In genomic region chr11:12150831-12151382, GRCh38 we compare ENCODE assay signal across 10 cellular contexts. TPM values are rescaled to one million over a fixed set of nuclear protein-coding genes. Genes with fewer than 3 reads are reported as not detected.
DNase-seq lines count a peak whose midpoint lies in the region; ATAC-seq and TF ChIP-seq lines count a peak whose summit lies in the region.
"Had no signal": no experiment of that assay in that cellular context is flagged by ENCODE, and none has a peak within 500 bp of the region (broad histone marks: within the 10 kb centered on the region; RNA-seq: fewer than 3 reads in every experiment).

No MANE protein-coding gene starts in this region.

- TF ChIP-seq CTCF in colonic mucosa (IDR thresholded peaks at IDR 0.05): no peak

- peak overlapping the region; percentile 55 for H3K4me3 Mint-ChIP-seq in T-helper 2 cell treated with Interferon-gamma antibody and Interleukin-4, amounts not matched to agents 5 μg/mL and 100 μg/mL, for 36 hours

- peaks cover 60% of the 10 kb centered on the region for H3K4me1 Mint-ChIP-seq in T-helper 2 cell treated with Interferon-gamma antibody and Interleukin-4, amounts not matched to agents 5 μg/mL and 100 μg/mL, for 36 hours (ENCODE audit: low read depth)

- no peak overlapping the region for H3K4me3 ChIP-seq in colonic mucosa

- H3K27ac ChIP-seq in colonic mucosa: peak overlapping the region; percentile 25

- no peaks in the 10 kb centered on the region for H3K9me3 ChIP-seq in colonic mucosa

- no peaks in the 10 kb centered on the region for H3K4me1 ChIP-seq in colonic mucosa

- H3K9me3 Mint-ChIP-seq in T-helper 2 cell treated with Interferon-gamma antibody and Interleukin-4, amounts not matched to agents 5 μg/mL and 100 μg/mL, for 36 hours: peaks cover 3% of the 10 kb centered on the region

- peak; percentile 94 for DNase-seq in ELR (ENCODE audit: low read depth)
- peak; percentile 86 for DNase-seq in T-helper 2 cell treated with Interferon-gamma antibody and Interleukin-4, amounts not matched to agents 5 μg/mL and 100 μg/mL, for 36 hours (ENCODE audit: low spot score)
- DNase-seq in colonic mucosa: no peak
- DNase-seq in stimulated activated CD4-positive, alpha-beta T cell treated with anti-CD3 and anti-CD28 coated beads, Interleukin-4, amount 100 ng/mL, for 1 hour: peak; percentile 34
- no peak for DNase-seq in NCI-H2171 treated with DMSO at 0.1 percent for 48 hours (lab: John Stamatoyannopoulos, UW)
- DNase-seq in UCSD-AML1 (lab: John Stamatoyannopoulos, UW; ENCODE audit: unreplicated experiment): no peak
- DNase-seq: cerebellar nuclear complex, NCI-H1105 treated with DMSO at 0.1 percent for 48 hours had no signal

- no peak for ATAC-seq in HG02798 (IDR thresholded peaks at IDR 0.05; ENCODE audit: poor library complexity, unreplicated experiment)
- no peak for ATAC-seq in GM19452 (IDR thresholded peaks at IDR 0.05; ENCODE audit: unreplicated experiment)

- H3K27ac Mint-ChIP-seq in T-helper 2 cell treated with Interferon-gamma antibody and Interleukin-4, amounts not matched to agents 5 μg/mL and 100 μg/mL, for 36 hours: peak overlapping the region; percentile 92

- peaks cover 34% of the 10 kb centered on the region for H3K36me3 Mint-ChIP-seq in T-helper 2 cell treated with Interferon-gamma antibody and Interleukin-4, amounts not matched to agents 5 μg/mL and 100 μg/mL, for 36 hours (ENCODE audit: low read depth)

- no peak overlapping the region for H3K9ac ChIP-seq in colonic mucosa (ENCODE audit: low read depth in 2 of 2, low read length in 2 of 2)

- peaks cover 4% of the 10 kb centered on the region for H3K36me3 ChIP-seq in colonic mucosa

- H3K27me3 Mint-ChIP-seq in T-helper 2 cell treated with Interferon-gamma antibody and Interleukin-4, amounts not matched to agents 5 μg/mL and 100 μg/mL, for 36 hours (ENCODE audit: low read depth): no peaks in the 10 kb centered on the region

- intact Hi-C loops in colonic mucosa (cut with DNase I): no loop called here

- H3K27me3 ChIP-seq in colonic mucosa: no peaks in the 10 kb centered on the region

RNA-seq across cellular contexts. Expression of gene MICAL2, which starts 40.5 kb away (rescaled TPM):
- 100 to 1,000 TPM; 194 TPM for total RNA-seq in colonic mucosa

Comparison
In these comparisons a context has a peak if more than half of its experiments do, and no peak if none do; other contexts are left out.
1. DNase-seq: peak in ELR (single experiment), T-helper 2 cell treated with Interferon-gamma antibody and Interleukin-4, amounts not matched to agents 5 μg/mL and 100 μg/mL, for 36 hours (single experiment) and stimulated activated CD4-positive, alpha-beta T cell treated with anti-CD3 and anti-CD28 coated beads, Interleukin-4, amount 100 ng/mL, for 1 hour (single experiment); none in colonic mucosa (single experiment), NCI-H2171 treated with DMSO at 0.1 percent for 48 hours (single experiment) and UCSD-AML1 (single experiment).